In the genomic region with DNA sequence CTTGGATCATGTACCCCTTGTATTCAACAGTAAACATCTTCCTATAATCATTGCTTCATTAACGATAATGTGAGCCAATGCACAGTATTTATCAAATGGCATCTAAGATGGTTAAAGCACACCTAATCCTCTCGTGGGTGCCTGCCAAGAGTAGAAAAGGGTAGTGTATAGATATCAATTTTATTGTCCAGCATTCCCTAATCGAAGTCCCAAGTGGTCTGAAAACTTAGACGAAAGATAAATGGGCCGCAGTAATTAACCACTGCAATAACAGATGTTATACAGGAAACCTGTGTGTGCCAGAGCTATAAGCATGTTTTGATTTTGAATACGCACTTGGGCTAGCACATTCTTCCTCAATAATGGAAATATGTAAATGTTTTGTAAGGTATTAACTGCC, we compare ENCODE assay signal across 7 cellular contexts. TPM values are rescaled to one million over a fixed set of nuclear protein-coding genes. Genes with fewer than 3 reads are reported as not detected.
DNase-seq lines count a peak whose midpoint lies in the region; ATAC-seq, FAIRE-seq and TF ChIP-seq lines count a peak whose summit lies in the region.

No MANE protein-coding gene starts in this region.

- ATAC-seq in HG02840 (IDR thresholded peaks at IDR 0.05; ENCODE audit: low FRiP score, unreplicated experiment), result peak; percentile 1
- no peak for ATAC-seq in stimulated activated effector memory CD8-positive, alpha-beta T cell treated with anti-CD3 and anti-CD28 coated beads, Interleukin-12 subunit alpha, Interleukin-12 subunit beta, amount 100 ng/mL, for 72 hours
- no peak for ATAC-seq in activated naive CD4-positive, alpha-beta T cell treated with anti-CD3 and anti-CD28 coated beads, Interleukin-2, amount 50 U/mL, for 72 hours

- peak overlapping the region; percentile 96 for H3K27ac Mint-ChIP-seq in activated naive CD8-positive, alpha-beta T cell
- H3K27ac Mint-ChIP-seq in stimulated activated effector memory CD8-positive, alpha-beta T cell treated with anti-CD3 and anti-CD28 coated beads, Interleukin-12 subunit alpha, Interleukin-12 subunit beta, amount 100 ng/mL, for 72 hours, result peak overlapping the region; percentile 98
- H3K27ac Mint-ChIP-seq in activated naive CD4-positive, alpha-beta T cell treated with anti-CD3 and anti-CD28 coated beads, Interleukin-2, amount 50 U/mL, for 72 hours, result peak overlapping the region in 1 of 2 donors; percentile 93

- peak overlapping the region in 2 of 3 experiments; percentile 83 to 90 for H3K4me3 ChIP-seq in keratinocyte (ENCODE audit: control insufficient read depth in 2 of 3, extremely low read depth in 1 of 3, insufficient read depth in 2 of 3, low read depth in 1 of 3, low read length in 3 of 3)

- H3K27me3 ChIP-seq in keratinocyte (ENCODE audit: control insufficient read depth, extremely low read depth, insufficient read depth, low read length), result no peaks in the 10 kb centered on the region

- no peaks in the 10 kb centered on the region for H3K36me3 ChIP-seq in keratinocyte (ENCODE audit: control insufficient read depth in 2 of 2, extremely low read depth in 1 of 2, insufficient read depth in 2 of 2, low read length in 2 of 2)

- H3K27me3 Mint-ChIP-seq in activated naive CD8-positive, alpha-beta T cell, result no peaks in the 10 kb centered on the region

- peak overlapping the region; percentile 82 for H3K4me2 ChIP-seq in keratinocyte (ENCODE audit: control insufficient read depth, extremely low read depth, insufficient read depth, low read depth, low read length)

- no peak for DNase-seq in keratinocyte (ENCODE audit: low read depth, low spot score)
- no peak for DNase-seq in stimulated activated effector memory CD8-positive, alpha-beta T cell treated with anti-CD3 and anti-CD28 coated beads, Interleukin-12 subunit alpha, Interleukin-12 subunit beta, amount 100 ng/mL, for 72 hours (ENCODE audit: low spot score in 2 of 2)
- DNase-seq in activated naive CD4-positive, alpha-beta T cell treated with anti-CD3 and anti-CD28 coated beads, Interleukin-2, amount 50 U/mL, for 72 hours (ENCODE audit: low spot score in 2 of 2), result no peak
- no peak for DNase-seq in GOT3 (lab: John Stamatoyannopoulos, UW)
- DNase-seq in NCI-H748 (lab: John Stamatoyannopoulos, UW; ENCODE audit: unreplicated experiment), result no peak

- no peak for FAIRE-seq in keratinocyte (lab: Jason Lieb, UNC)

- peak overlapping the region; percentile 87 for H3K9ac ChIP-seq in keratinocyte (ENCODE audit: control insufficient read depth, extremely low read depth, insufficient read depth, low read length)

- H3K9me3 ChIP-seq in keratinocyte (ENCODE audit: control insufficient read depth, low read depth, low read length), result no peaks in the 10 kb centered on the region

- dilution Hi-C loops in keratinocyte (cut with MboI; ENCODE audit: extremely low pct_ligation_motif_present, low sequenced_read_pairs), result no loop called here

- no peak for TF ChIP-seq CTCF in keratinocyte (optimal IDR thresholded peaks at IDR 0.05 in 1 of 3, IDR thresholded peaks at IDR 0.05 in 1 of 3, conservative IDR thresholded peaks at IDR 0.05 in 1 of 3; ENCODE audit: extremely low read depth in 1 of 3, insufficient read depth in 2 of 3, low read length in 3 of 3)

- H3K4me1 Mint-ChIP-seq in activated naive CD8-positive, alpha-beta T cell (ENCODE audit: low read depth), result peaks cover 43% of the 10 kb centered on the region
- peaks cover 21% of the 10 kb centered on the region for H3K4me1 Mint-ChIP-seq in stimulated activated effector memory CD8-positive, alpha-beta T cell treated with anti-CD3 and anti-CD28 coated beads, Interleukin-12 subunit alpha, Interleukin-12 subunit beta, amount 100 ng/mL, for 72 hours

- peak overlapping the region; percentile 70 for H2AFZ ChIP-seq in keratinocyte (ENCODE audit: control insufficient read depth, low read length)

- peak overlapping the region; percentile 92 for H3K27ac ChIP-seq in keratinocyte (ENCODE audit: control insufficient read depth, insufficient read depth, low read length)

- no peaks in the 10 kb centered on the region for H3K9me1 ChIP-seq in keratinocyte (ENCODE audit: control insufficient read depth, extremely low read depth, insufficient read depth, low read length)

- peaks cover 38% of the 10 kb centered on the region for H3K79me2 ChIP-seq in keratinocyte (ENCODE audit: control insufficient read depth, insufficient read depth, low read length)

- H3K4me3 Mint-ChIP-seq in activated naive CD8-positive, alpha-beta T cell, result peak overlapping the region; percentile 94
- peak overlapping the region; percentile 76 for H3K4me3 Mint-ChIP-seq in stimulated activated effector memory CD8-positive, alpha-beta T cell treated with anti-CD3 and anti-CD28 coated beads, Interleukin-12 subunit alpha, Interleukin-12 subunit beta, amount 100 ng/mL, for 72 hours

- no peaks in the 10 kb centered on the region for H3K36me3 Mint-ChIP-seq in activated naive CD8-positive, alpha-beta T cell
- H3K36me3 Mint-ChIP-seq in stimulated activated effector memory CD8-positive, alpha-beta T cell treated with anti-CD3 and anti-CD28 coated beads, Interleukin-12 subunit alpha, Interleukin-12 subunit beta, amount 100 ng/mL, for 72 hours, result no peaks in the 10 kb centered on the region
- peaks cover 0 to 6% of the 10 kb centered on the region in 2 donors for H3K36me3 Mint-ChIP-seq in activated naive CD4-positive, alpha-beta T cell treated with anti-CD3 and anti-CD28 coated beads, Interleukin-2, amount 50 U/mL, for 72 hours

- peaks cover 27% of the 10 kb centered on the region for H3K4me1 ChIP-seq in keratinocyte (ENCODE audit: control insufficient read depth, extremely low read depth, insufficient read depth, low read length)

- H4K20me1 ChIP-seq in keratinocyte (ENCODE audit: control insufficient read depth, extremely low read depth, insufficient read depth, low read length), result no peaks in the 10 kb centered on the region

- H3K9me3 Mint-ChIP-seq in activated naive CD8-positive, alpha-beta T cell (ENCODE audit: low read depth), result no peaks in the 10 kb centered on the region
- no peaks in the 10 kb centered on the region for H3K9me3 Mint-ChIP-seq in stimulated activated effector memory CD8-positive, alpha-beta T cell treated with anti-CD3 and anti-CD28 coated beads, Interleukin-12 subunit alpha, Interleukin-12 subunit beta, amount 100 ng/mL, for 72 hours
- peaks cover 0 to 7% of the 10 kb centered on the region in 2 donors for H3K9me3 Mint-ChIP-seq in activated naive CD4-positive, alpha-beta T cell treated with anti-CD3 and anti-CD28 coated beads, Interleukin-2, amount 50 U/mL, for 72 hours

RNA-seq across cellular contexts. Expression of a gene that starts 0.6 kb away (rescaled TPM):
- polyA plus RNA-seq in keratinocyte, result 19.3 to 28.4 TPM (median 22.2 TPM) in 3 replicates
- 14.7 TPM for polyA plus RNA-seq in keratinocyte (2011; ENCODE audit: low read depth)
- 16.1 and 24.4 TPM in 2 replicates for polyA plus RNA-seq in keratinocyte (2011; cell fraction: cytosol; rRNA removed)
- 26.1 and 29.2 TPM in 2 replicates for polyA plus RNA-seq in keratinocyte (2011; cell fraction: nucleus; rRNA removed)
- 13.4 and 18.6 TPM in 2 replicates for polyA plus RNA-seq in keratinocyte (2012; ENCODE audit: low replicate concordance)
- polyA minus RNA-seq in keratinocyte, result 20.2 to 86.3 TPM (median 68.7 TPM) in 3 replicates
- polyA minus RNA-seq in keratinocyte (2011; cell fraction: cytosol; rRNA and poly(A)+ RNA removed), result 22.8 TPM
- polyA minus RNA-seq in keratinocyte (2011; cell fraction: nucleus; rRNA and poly(A)+ RNA removed), result 28.5 and 52.8 TPM in 2 replicates
- total RNA-seq in activated naive CD4-positive, alpha-beta T cell treated with anti-CD3 and anti-CD28 coated beads, Interleukin-2, amount 50 U/mL, for 72 hours, result 10 to 100 TPM; 15.2 to 22.7 TPM
